27 cellular contexts compared by ENCODE assay signal in the genomic region with DNA sequence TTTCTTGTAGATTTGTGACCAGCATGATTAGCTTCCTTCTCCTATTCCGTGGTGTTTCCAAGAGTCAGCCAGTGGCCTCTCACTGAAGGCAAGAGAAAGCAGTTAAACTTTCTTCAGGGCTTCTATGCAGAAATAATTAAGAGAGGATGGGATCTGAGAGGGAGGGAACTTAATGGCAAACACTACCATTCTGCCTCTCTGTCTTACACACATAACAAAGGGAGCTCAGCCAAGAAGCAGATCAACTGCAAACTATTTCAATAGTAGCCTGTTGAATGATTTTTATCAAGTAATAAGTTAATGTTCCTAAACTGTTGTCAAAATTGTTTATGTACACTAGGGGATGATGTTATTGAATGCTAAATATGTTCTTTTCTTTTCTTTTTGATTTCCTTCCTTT. TPM values are rescaled to one million over a fixed set of nuclear protein-coding genes. Genes with fewer than 3 reads are reported as not detected.
DNase-seq lines count a peak whose midpoint lies in the region; ATAC-seq and TF ChIP-seq lines count a peak whose summit lies in the region.
"Had no signal": no experiment of that assay in that cellular context is flagged by ENCODE, and none has a peak within 500 bp of the region (broad histone marks: within the 10 kb centered on the region; RNA-seq: fewer than 3 reads in every experiment).

No MANE protein-coding gene starts in this region.

- H3K4me1 Mint-ChIP-seq in activated naive CD4-positive, alpha-beta T cell treated with anti-CD3 and anti-CD28 coated beads, Interleukin-2, amount 50 U/mL, for 24 hours = peaks cover 57% of the 10 kb centered on the region
- peaks cover 57% of the 10 kb centered on the region for H3K4me1 Mint-ChIP-seq in central memory CD8-positive, alpha-beta T cell
- peaks cover 49% of the 10 kb centered on the region for H3K4me1 Mint-ChIP-seq in stimulated activated naive CD8-positive, alpha-beta T cell treated with anti-CD3 and anti-CD28 coated beads, Interleukin-15, amount 100 ng/mL, for 72 hours

- no peaks in the 10 kb centered on the region for H3K9me3 Mint-ChIP-seq in activated naive CD4-positive, alpha-beta T cell treated with anti-CD3 and anti-CD28 coated beads, Interleukin-2, amount 50 U/mL, for 24 hours
- H3K9me3 Mint-ChIP-seq in central memory CD8-positive, alpha-beta T cell = no peaks in the 10 kb centered on the region
- no peaks in the 10 kb centered on the region for H3K9me3 Mint-ChIP-seq in stimulated activated naive CD8-positive, alpha-beta T cell treated with anti-CD3 and anti-CD28 coated beads, Interleukin-15, amount 100 ng/mL, for 72 hours
- H3K9me3 Mint-ChIP-seq: activated T-helper 2 cell treated with anti-CD3 and anti-CD28 coated beads, Interferon-gamma antibody, Interleukin-2, Interleukin-4, amounts not matched to agents 10 μg/mL and 5 μg/mL and 100 μg/mL, durations not matched to agents 14 hours and 24 hours and 36 hours had no signal

- no peak overlapping the region for H3K4me3 ChIP-seq in subcutaneous abdominal adipose tissue (ENCODE audit: low read depth in 1 of 5, low read length in 5 of 5)
- H3K4me3 ChIP-seq in lower lobe of right lung = no peak overlapping the region
- H3K4me3 ChIP-seq: colonic mucosa, esophagus squamous epithelium, GM12878, lung, MG63, skin epidermis had no signal

- H3K27me3 ChIP-seq in subcutaneous abdominal adipose tissue (ENCODE audit: control insufficient read depth in 5 of 5, insufficient read depth in 4 of 5, low read length in 5 of 5) (no peaks in the 10 kb centered on the region), lower lobe of right lung (ENCODE audit: low read depth) (no peaks in the 10 kb centered on the region)
- H3K27me3 ChIP-seq: brain microvascular endothelial cell, colonic mucosa, esophagus squamous epithelium, MG63 had no signal

- H3K27ac Mint-ChIP-seq in activated naive CD4-positive, alpha-beta T cell treated with anti-CD3 and anti-CD28 coated beads, Interleukin-2, amount 50 U/mL, for 24 hours = peak overlapping the region; percentile 47
- peak overlapping the region; percentile 60 for H3K27ac Mint-ChIP-seq in central memory CD8-positive, alpha-beta T cell (ENCODE audit: low read depth)
- no peak overlapping the region for H3K27ac Mint-ChIP-seq in stimulated activated naive CD8-positive, alpha-beta T cell treated with anti-CD3 and anti-CD28 coated beads, Interleukin-15, amount 100 ng/mL, for 72 hours
- H3K27ac Mint-ChIP-seq: activated T-helper 2 cell treated with anti-CD3 and anti-CD28 coated beads, Interferon-gamma antibody, Interleukin-2, Interleukin-4, amounts not matched to agents 10 μg/mL and 5 μg/mL and 100 μg/mL, durations not matched to agents 14 hours and 24 hours and 36 hours; B cell had no signal

- H3K4me3 Mint-ChIP-seq in activated naive CD4-positive, alpha-beta T cell treated with anti-CD3 and anti-CD28 coated beads, Interleukin-2, amount 50 U/mL, for 24 hours = no peak overlapping the region
- H3K4me3 Mint-ChIP-seq in central memory CD8-positive, alpha-beta T cell = no peak overlapping the region
- no peak overlapping the region for H3K4me3 Mint-ChIP-seq in stimulated activated naive CD8-positive, alpha-beta T cell treated with anti-CD3 and anti-CD28 coated beads, Interleukin-15, amount 100 ng/mL, for 72 hours
- H3K4me3 Mint-ChIP-seq: B cell had no signal

- H3K36me3 Mint-ChIP-seq in activated naive CD4-positive, alpha-beta T cell treated with anti-CD3 and anti-CD28 coated beads, Interleukin-2, amount 50 U/mL, for 24 hours = peaks cover 5% of the 10 kb centered on the region
- H3K36me3 Mint-ChIP-seq in central memory CD8-positive, alpha-beta T cell (ENCODE audit: insufficient read depth) = peaks cover 11% of the 10 kb centered on the region

- no peak for ATAC-seq in central memory CD8-positive, alpha-beta T cell (replicated peaks; ENCODE audit: extremely low read depth, poor library complexity, severe bottlenecking)
- ATAC-seq in HG02642 (IDR thresholded peaks at IDR 0.05; ENCODE audit: poor library complexity, unreplicated experiment) (no peak), lower lobe of right lung (no peak)
- no peak for ATAC-seq in stimulated activated naive CD8-positive, alpha-beta T cell treated with anti-CD3 and anti-CD28 coated beads, Interleukin-15, amount 100 ng/mL, for 72 hours
- ATAC-seq: GM12878 had no signal

- no peak for TF ChIP-seq CTCF in lower lobe of right lung (IDR thresholded peaks at IDR 0.05)

- peaks cover 0 to 27% (median 11%) of the 10 kb centered on the region in 5 donors for H3K4me1 ChIP-seq in subcutaneous abdominal adipose tissue (ENCODE audit: control insufficient read depth in 5 of 5, insufficient read depth in 5 of 5, low read length in 5 of 5)
- peaks cover 30% of the 10 kb centered on the region for H3K4me1 ChIP-seq in lower lobe of right lung
- H3K4me1 ChIP-seq: colonic mucosa had no signal

- H3K27ac ChIP-seq in subcutaneous abdominal adipose tissue (ENCODE audit: low read depth, low read length) = peak overlapping the region; percentile 13
- H3K27ac ChIP-seq in lower lobe of right lung = no peak overlapping the region
- H3K27ac ChIP-seq: brain microvascular endothelial cell, colonic mucosa, esophagus squamous epithelium, skin epidermis, VCaP had no signal

- no peak for DNase-seq in activated naive CD4-positive, alpha-beta T cell treated with Interleukin-2 at 50 U/mL for 16 hours
- no peak for DNase-seq in central memory CD8-positive, alpha-beta T cell (ENCODE audit: low spot score in 2 of 2)
- peak; percentile 7 for DNase-seq in medulla oblongata (ENCODE audit: extremely low spot score)
- DNase-seq in stimulated activated naive CD8-positive, alpha-beta T cell treated with anti-CD3 and anti-CD28 coated beads, Interleukin-15, amount 100 ng/mL, for 72 hours = no peak
- no peak for DNase-seq in lower lobe of right lung
- DNase-seq: activated CD4-positive, alpha-beta T cell treated with anti-CD3 and anti-CD28 coated beads, Interleukin-2, amount 50 U/mL, for 48 hours; activated CD8-positive, alpha-beta memory T cell treated with anti-CD3 and anti-CD28 coated beads, Interleukin-2, amount 50 U/mL, for 48 hours; brain microvascular endothelial cell; colonic mucosa; esophagus squamous epithelium; KBM-7; MG63; NCI-H146; NCI-H2171; NCI-H510A treated with DMSO at 0.1 percent for 48 hours; occipital lobe; stimulated activated CD4-positive, alpha-beta T cell treated with anti-CD3 and anti-CD28 coated beads, Interleukin-1b, Interleukin-23, amount 100 ng/mL, for 48 hours had no signal

- no peak overlapping the region for H3K9ac ChIP-seq in subcutaneous abdominal adipose tissue (ENCODE audit: low read length in 5 of 5)

- H3K36me3 ChIP-seq in subcutaneous abdominal adipose tissue (ENCODE audit: control insufficient read depth in 5 of 5, insufficient read depth in 5 of 5, low read length in 5 of 5) (no peaks in the 10 kb centered on the region), lower lobe of right lung (no peaks in the 10 kb centered on the region)
- H3K36me3 ChIP-seq: brain microvascular endothelial cell, colonic mucosa, MG63 had no signal

- no peaks in the 10 kb centered on the region for H3K27me3 Mint-ChIP-seq in activated naive CD4-positive, alpha-beta T cell treated with anti-CD3 and anti-CD28 coated beads, Interleukin-2, amount 50 U/mL, for 24 hours
- H3K27me3 Mint-ChIP-seq in central memory CD8-positive, alpha-beta T cell = no peaks in the 10 kb centered on the region
- H3K27me3 Mint-ChIP-seq in stimulated activated naive CD8-positive, alpha-beta T cell treated with anti-CD3 and anti-CD28 coated beads, Interleukin-15, amount 100 ng/mL, for 72 hours = no peaks in the 10 kb centered on the region
- H3K27me3 Mint-ChIP-seq: B cell had no signal

- intact Hi-C loops in lower lobe of right lung (cut with DNase I) = no loop called here

- H3K9me3 ChIP-seq in subcutaneous abdominal adipose tissue (ENCODE audit: control insufficient read depth in 5 of 5, low read length in 5 of 5) (no peaks in the 10 kb centered on the region), lower lobe of right lung (no peaks in the 10 kb centered on the region)
- H3K9me3 ChIP-seq: colonic mucosa, esophagus squamous epithelium, MG63 had no signal

RNA-seq across cellular contexts. Expression of gene OXSR1, which starts 11.8 kb away (rescaled TPM):
- 29.2 TPM for total RNA-seq in lower lobe of right lung

RNA-seq across cellular contexts. Expression of gene MYD88, which starts 38.7 kb away (rescaled TPM):
- 99.7 TPM for total RNA-seq in lower lobe of right lung
- total RNA-seq: HT1080 had no signal

RNA-seq across cellular contexts. Expression of gene ACAA1, which starts 40.2 kb away (rescaled TPM):
- total RNA-seq in lower lobe of right lung = 88.3 TPM

Comparison
In these comparisons a context has a peak if more than half of its experiments do, and no peak if none do; other contexts are left out.
1. H3K27ac Mint-ChIP-seq: peak in activated naive CD4-positive, alpha-beta T cell treated with anti-CD3 and anti-CD28 coated beads, Interleukin-2, amount 50 U/mL, for 24 hours (single experiment) and central memory CD8-positive, alpha-beta T cell (single experiment); none in stimulated activated naive CD8-positive, alpha-beta T cell treated with anti-CD3 and anti-CD28 coated beads, Interleukin-15, amount 100 ng/mL, for 72 hours (0 of 2).